Comparison of ENCODE assay signal across 19 cellular contexts in the genomic region with DNA sequence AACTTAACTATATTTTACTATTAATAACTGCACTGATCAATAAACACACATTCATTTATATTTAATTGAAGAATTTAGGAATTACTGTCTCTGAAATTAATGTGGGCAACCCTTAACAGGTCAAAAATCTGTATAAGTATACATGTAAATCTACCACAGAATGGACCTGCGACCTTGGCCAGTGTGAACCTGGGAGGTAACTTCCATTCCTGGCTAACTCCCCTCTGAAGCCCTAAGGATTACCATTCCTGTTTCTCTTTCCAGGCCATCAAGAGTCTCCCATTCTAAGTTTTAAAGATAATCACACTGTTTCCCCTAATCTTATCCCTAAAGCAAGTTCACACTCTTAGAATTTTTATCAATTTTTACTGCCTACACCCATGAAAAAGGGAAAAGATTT. TPM values are rescaled to one million over a fixed set of nuclear protein-coding genes. Genes with fewer than 3 reads are reported as not detected.
DNase-seq lines count a peak whose midpoint lies in the region; ATAC-seq and TF ChIP-seq lines count a peak whose summit lies in the region.
"Had no signal": no experiment of that assay in that cellular context is flagged by ENCODE, and none has a peak within 500 bp of the region (broad histone marks: within the 10 kb centered on the region; RNA-seq: fewer than 3 reads in every experiment).

No MANE protein-coding gene starts in this region.

- peaks cover 95% of the 10 kb centered on the region for H3K79me2 ChIP-seq in PC-9 (ENCODE audit: low read depth)

- no peaks in the 10 kb centered on the region for H3K36me3 ChIP-seq in A673 (ENCODE audit: insufficient read depth, low read length, poor library complexity, severe bottlenecking)
- H3K36me3 ChIP-seq in PC-9 (ENCODE audit: low read depth) = no peaks in the 10 kb centered on the region
- no peaks in the 10 kb centered on the region for H3K36me3 ChIP-seq in left lung
- H3K36me3 ChIP-seq: SJCRH30 had no signal

- no peaks in the 10 kb centered on the region for H3K9me3 Mint-ChIP-seq in CD4-positive, alpha-beta T cell
- H3K9me3 Mint-ChIP-seq in stimulated activated effector memory CD8-positive, alpha-beta T cell treated with anti-CD3 and anti-CD28 coated beads, Interleukin-12 subunit alpha, Interleukin-12 subunit beta, amount 100 ng/mL, for 72 hours = no peaks in the 10 kb centered on the region
- H3K9me3 Mint-ChIP-seq: CD8-positive, alpha-beta T cell had no signal

- no peaks in the 10 kb centered on the region for H3K27me3 Mint-ChIP-seq in CD4-positive, alpha-beta T cell

- DNase-seq in A673 (ENCODE audit: low spot score) (no peak), PC-9 (no peak), epithelial cell of prostate (ENCODE audit: low read depth, low spot score) (no peak), NCI-H2081 (lab: John Stamatoyannopoulos, UW) (no peak), left lung (no peak), GM19238 (ENCODE audit: insufficient read length, low spot score) (no peak)
- no peak for DNase-seq in CD4-positive, alpha-beta T cell
- no peak for DNase-seq in stimulated activated effector memory CD8-positive, alpha-beta T cell treated with anti-CD3 and anti-CD28 coated beads, Interleukin-12 subunit alpha, Interleukin-12 subunit beta, amount 100 ng/mL, for 72 hours (ENCODE audit: low spot score in 2 of 2)
- DNase-seq: CD8-positive, alpha-beta T cell; DND-41; KG1; NCI-H1092 treated with DMSO at 0.1 percent for 48 hours; NCI-H1436 treated with DMSO at 0.1 percent for 48 hours; NCI-H1930; NCI-H345; NCI-H774; NK-92 treated with Interleukin-12 subunit alpha and Interleukin-12 subunit beta, amount 100 ng/mL, for 24 hours had no signal

- H3K9me3 ChIP-seq in A673 (ENCODE audit: low read depth, low read length, poor library complexity, severe bottlenecking) (no peaks in the 10 kb centered on the region), PC-9 (ENCODE audit: insufficient read depth, low read depth) (no peaks in the 10 kb centered on the region), left lung (no peaks in the 10 kb centered on the region)
- H3K9me3 ChIP-seq in CD4-positive, alpha-beta T cell (ENCODE audit: control insufficient read depth, low read length) = no peaks in the 10 kb centered on the region
- H3K9me3 ChIP-seq: BLaER1 treated with 17β-estradiol and CSF1 and Interleukin-3, amounts not matched to agents 10 nM and 100 nM; SJCRH30 had no signal

- H3K36me3 Mint-ChIP-seq in CD4-positive, alpha-beta T cell (ENCODE audit: low read depth) = peaks cover 3% of the 10 kb centered on the region
- no peaks in the 10 kb centered on the region for H3K36me3 Mint-ChIP-seq in stimulated activated effector memory CD8-positive, alpha-beta T cell treated with anti-CD3 and anti-CD28 coated beads, Interleukin-12 subunit alpha, Interleukin-12 subunit beta, amount 100 ng/mL, for 72 hours

- H3K4me3 Mint-ChIP-seq in CD4-positive, alpha-beta T cell = no peak overlapping the region
- H3K4me3 Mint-ChIP-seq in stimulated activated effector memory CD8-positive, alpha-beta T cell treated with anti-CD3 and anti-CD28 coated beads, Interleukin-12 subunit alpha, Interleukin-12 subunit beta, amount 100 ng/mL, for 72 hours = no peak overlapping the region
- H3K4me3 Mint-ChIP-seq: CD8-positive, alpha-beta T cell had no signal

- H3K27ac ChIP-seq in A673 (ENCODE audit: low read depth, low read length, poor library complexity, severe bottlenecking) (peak overlapping the region; percentile 6), PC-9 (peak overlapping the region; percentile 47), epithelial cell of prostate (peak overlapping the region; percentile 34), left lung (no peak overlapping the region)
- H3K27ac ChIP-seq in CD4-positive, alpha-beta T cell (ENCODE audit: low read depth, low read length) = no peak overlapping the region
- H3K27ac ChIP-seq: BLaER1 treated with 17β-estradiol and CSF1 and Interleukin-3, amounts not matched to agents 10 nM and 100 nM; SJCRH30 had no signal

- H3K4me3 ChIP-seq in A673 (ENCODE audit: low read depth, low read length, poor library complexity, severe bottlenecking) = no peak overlapping the region
- H3K4me3 ChIP-seq in PC-9 = no peak overlapping the region
- H3K4me3 ChIP-seq in left lung = no peak overlapping the region
- H3K4me3 ChIP-seq: BLaER1 treated with 17β-estradiol and CSF1 and Interleukin-3, amounts not matched to agents 10 nM and 100 nM; SJCRH30 had no signal

- BruUV-seq in A673 (replicated peaks; lab: Mats Ljungman, UMichigan) (no TSS peak), PC-9 (replicated peaks; lab: Mats Ljungman, UMichigan) (no TSS peak)

- H3K27me3 ChIP-seq in A673 (replicated peaks; ENCODE audit: insufficient read depth, low read depth, low read length, poor library complexity) (no peaks in the 10 kb centered on the region), PC-9 (ENCODE audit: insufficient read depth, low read depth) (no peaks in the 10 kb centered on the region), left lung (no peaks in the 10 kb centered on the region)
- H3K27me3 ChIP-seq in CD4-positive, alpha-beta T cell (ENCODE audit: control insufficient read depth, insufficient read depth, low read length) = no peaks in the 10 kb centered on the region
- H3K27me3 ChIP-seq: BLaER1 treated with 17β-estradiol and CSF1 and Interleukin-3, amounts not matched to agents 10 nM and 100 nM; SJCRH30 had no signal

- no peaks in the 10 kb centered on the region for H3K9me2 ChIP-seq in PC-9 (ENCODE audit: insufficient read depth)

- CTCF ChIA-PET in A673 (lab: Charles Lee) = no interaction called here
- CTCF ChIA-PET in CD4-positive, alpha-beta T cell (lab: Charles Lee) = no interaction called here
- CTCF ChIA-PET in PC-9 (lab: Charles Lee) = interaction anchor here (0.7 kb wide), 1 partner anchor 32 kb away, joined by 12 read pairs; no protein-coding TSS in a partner anchor

- intact Hi-C loops in A673 (cut with micrococcal nuclease; ENCODE audit: unreplicated experiment) (no loop called here), PC-9 (cut with micrococcal nuclease; ENCODE audit: unreplicated experiment) (no loop called here), left lung (cut with DNase I) (no loop called here)
- intact Hi-C loops in CD4-positive, alpha-beta T cell (cut with DNase I, micrococcal nuclease) = loop anchor here in 1 of 2 experiments (5.0 kb wide), 1 partner anchor 43 kb away; no protein-coding TSS in a partner anchor

- TF ChIP-seq CTCF in A673 (conservative IDR thresholded peaks at IDR 0.05; ENCODE audit: low read depth, low read length) = no peak
- no peak for TF ChIP-seq CTCF in CD4-positive, alpha-beta T cell (IDR thresholded peaks at IDR 0.05)
- no peak for TF ChIP-seq CTCF in PC-9 (conservative IDR thresholded peaks at IDR 0.05)
- TF ChIP-seq CTCF in left lung (IDR thresholded peaks at IDR 0.05) = no peak

- H3K4me1 ChIP-seq in A673 (ENCODE audit: insufficient read depth, low read length, poor library complexity, severe bottlenecking) = peaks cover 18% of the 10 kb centered on the region
- no peaks in the 10 kb centered on the region for H3K4me1 ChIP-seq in PC-9 (replicated peaks; ENCODE audit: insufficient read depth)
- H3K4me1 ChIP-seq in left lung = peaks cover 0 to 36% of the 10 kb centered on the region in 2 donors
- H3K4me1 ChIP-seq: SJCRH30 had no signal

- peak overlapping the region; percentile 38 for H3K27ac Mint-ChIP-seq in CD4-positive, alpha-beta T cell
- H3K27ac Mint-ChIP-seq in stimulated activated effector memory CD8-positive, alpha-beta T cell treated with anti-CD3 and anti-CD28 coated beads, Interleukin-12 subunit alpha, Interleukin-12 subunit beta, amount 100 ng/mL, for 72 hours = no peak overlapping the region
- H3K27ac Mint-ChIP-seq: CD8-positive, alpha-beta T cell had no signal

- H3F3A ChIP-seq in PC-9 (ENCODE audit: insufficient read depth, low read depth) = peaks cover 65% of the 10 kb centered on the region

- ATAC-seq in CD4-positive, alpha-beta T cell (ENCODE audit: poor library complexity) = no peak
- no peak for ATAC-seq in stimulated activated effector memory CD8-positive, alpha-beta T cell treated with anti-CD3 and anti-CD28 coated beads, Interleukin-12 subunit alpha, Interleukin-12 subunit beta, amount 100 ng/mL, for 72 hours
- no peak for ATAC-seq in left lung
- ATAC-seq: CD8-positive, alpha-beta T cell had no signal

- no peak overlapping the region for H3K4me2 ChIP-seq in PC-9
- H3K4me2 ChIP-seq: BLaER1 treated with 17β-estradiol and CSF1 and Interleukin-3, amounts not matched to agents 10 nM and 100 nM had no signal

- H2AFZ ChIP-seq in PC-9 = no peak overlapping the region

- POLR2A ChIA-PET in A673 (lab: Charles Lee; ENCODE audit: low non-redundant PET) = no interaction called here
- POLR2A ChIA-PET in CD4-positive, alpha-beta T cell (lab: Charles Lee) = interaction anchor here (0.7 kb wide), 1 partner anchor 897 kb away, joined by 3 read pairs; no protein-coding TSS in a partner anchor
- POLR2A ChIA-PET in PC-9 (lab: Charles Lee; ENCODE audit: unreplicated experiment) = no interaction called here

- H3K4me1 Mint-ChIP-seq in CD4-positive, alpha-beta T cell (ENCODE audit: low read depth) = peaks cover 53% of the 10 kb centered on the region
- H3K4me1 Mint-ChIP-seq in stimulated activated effector memory CD8-positive, alpha-beta T cell treated with anti-CD3 and anti-CD28 coated beads, Interleukin-12 subunit alpha, Interleukin-12 subunit beta, amount 100 ng/mL, for 72 hours = peaks cover 29% of the 10 kb centered on the region

- H4K20me1 ChIP-seq in PC-9 (ENCODE audit: insufficient read depth) = peaks cover 53% of the 10 kb centered on the region

RNA-seq across cellular contexts. Expression of a gene that starts 58.1 kb away (rescaled TPM):
- total RNA-seq in A673 (2021) (24.7 and 27.8 TPM in 2 replicates), PC-9 (2021) (41.4 and 57.6 TPM in 2 replicates), left lung (10 to 100 TPM; 41.6 to 44.6 TPM)
- 10 to 100 TPM; 28.0 to 29.7 TPM for total RNA-seq in CD4-positive, alpha-beta T cell

Comparison
In these comparisons a context has a peak if more than half of its experiments do, and no peak if none do; other contexts are left out.
1. H3K27ac ChIP-seq: peak in A673 (single experiment), PC-9 (single experiment) and epithelial cell of prostate (single experiment); none in CD4-positive, alpha-beta T cell (single experiment) and left lung (0 of 2).